ENCODE assay signal across 33 cellular contexts in genomic region chr10:71900441-71901180, GRCh38.
"Had no signal": no experiment of that assay in that cellular context is flagged by ENCODE, and none has a peak within 500 bp of the region (broad histone marks: within the 10 kb centered on the region; RNA-seq: fewer than 3 reads in every experiment).

No MANE protein-coding gene starts in this region.

- DNase-seq: heart left ventricle; hypothalamus; immature natural killer cell; kidney glomerular epithelial cell; left cardiac atrium; mesendoderm; naive B cell; natural killer cell; nephron progenitor cell; occipital lobe; ovary; stimulated activated CD4-positive, alpha-beta T cell treated with anti-CD3 and anti-CD28 coated beads, Interleukin-12 subunit alpha, Interleukin-12 subunit beta, amount 100 ng/mL, for 4 hours; stimulated activated CD4-positive, alpha-beta T cell treated with anti-CD3 and anti-CD28 coated beads, Interleukin-15, amount 100 ng/mL, for 24 hours; stimulated activated CD4-positive, alpha-beta T cell treated with anti-CD3 and anti-CD28 coated beads, Interleukin-2, amount 100 ng/mL, for 24 hours; stimulated activated CD4-positive, alpha-beta T cell treated with anti-CD3 and anti-CD28 coated beads, Interleukin-4, amount 100 ng/mL, for 1 hour; stimulated activated naive B cell treated with anti-CD40 and anti-IgM and Interleukin-4, amounts not matched to agents 10 μg/mL and 1 μg/mL and 100 μg/mL, for 72 hours; stimulated activated naive CD8-positive, alpha-beta T cell treated with anti-CD3 and anti-CD28 coated beads, Interleukin-15, Interleukin-2, amounts not matched to agents 100 U/mL and 50 U/mL, for 24 hours; stomach; testis; tibial artery; trophoblast cell; uterus had no signal

- FAIRE-seq: islet of Langerhans had no signal

- H3K4me3 ChIP-seq: heart left ventricle, lung, neural progenitor cell, ovary, right atrium auricular region, right lobe of liver, skin epidermis, stomach, testis, tibial artery, upper lobe of right lung, uterus had no signal

- H3K9ac ChIP-seq: neural progenitor cell had no signal

- H3K36me3 Mint-ChIP-seq: immature natural killer cell, mesothelial cell of epicardium, naive B cell, natural killer cell, neural progenitor cell had no signal

- H3K9me3 Mint-ChIP-seq: immature natural killer cell; mesothelial cell of epicardium; natural killer cell; stimulated activated naive B cell treated with anti-CD40 and anti-IgM and Interleukin-4, amounts not matched to agents 10 μg/mL and 1 μg/mL and 100 μg/mL, for 72 hours had no signal

- H3K4me1 Mint-ChIP-seq: immature natural killer cell, natural killer cell had no signal

- H3K27ac ChIP-seq: heart left ventricle, neural progenitor cell, neutrophil, ovary, right atrium auricular region, right lobe of liver, stomach, testis, tibial artery, uterus had no signal

- H3K36me3 ChIP-seq: heart left ventricle, neural progenitor cell, neutrophil, ovary, right atrium auricular region, right lobe of liver, stomach, tibial artery, upper lobe of right lung, uterus had no signal

- H3K27me3 ChIP-seq: heart left ventricle, neural progenitor cell, neutrophil, ovary, right atrium auricular region, right lobe of liver, stomach, testis, tibial artery, upper lobe of right lung, uterus had no signal

- H3K4me3 Mint-ChIP-seq: immature natural killer cell; mesothelial cell of epicardium; naive B cell; natural killer cell; nephron progenitor cell; neural progenitor cell; stimulated activated naive B cell treated with anti-CD40 and anti-IgM and Interleukin-4, amounts not matched to agents 10 μg/mL and 1 μg/mL and 100 μg/mL, for 72 hours had no signal

- H3K4me1 ChIP-seq: neural progenitor cell, right lobe of liver, testis, tibial artery, uterus had no signal

- H3K27me3 Mint-ChIP-seq: progenitor cell of endocrine pancreas; stimulated activated naive B cell treated with anti-CD40 and anti-IgM and Interleukin-4, amounts not matched to agents 10 μg/mL and 1 μg/mL and 100 μg/mL, for 72 hours had no signal

- H3K27ac Mint-ChIP-seq: immature natural killer cell; mesothelial cell of epicardium; natural killer cell; nephron progenitor cell; neural progenitor cell; progenitor cell of endocrine pancreas; stimulated activated naive B cell treated with anti-CD40 and anti-IgM and Interleukin-4, amounts not matched to agents 10 μg/mL and 1 μg/mL and 100 μg/mL, for 72 hours had no signal

- ATAC-seq: heart left ventricle; left cardiac atrium; left lobe of liver; natural killer cell; right lobe of liver; stimulated activated naive CD8-positive, alpha-beta T cell treated with anti-CD3 and anti-CD28 coated beads, Interleukin-15, Interleukin-2, amounts not matched to agents 100 U/mL and 50 U/mL, for 24 hours had no signal

- H2AFZ ChIP-seq: neural progenitor cell had no signal

- H3K4me2 ChIP-seq: neural progenitor cell had no signal

- H3K9me3 ChIP-seq: neutrophil, ovary, right atrium auricular region, right lobe of liver, stomach, testis, tibial artery, upper lobe of right lung, uterus had no signal
